13 cellular contexts compared by ENCODE assay signal in genomic region chr5:90640484-90641059, GRCh38.
DNase-seq lines count a peak whose midpoint lies in the region; ATAC-seq and TF ChIP-seq lines count a peak whose summit lies in the region.
"Had no signal": no experiment of that assay in that cellular context is flagged by ENCODE, and none has a peak within 500 bp of the region (broad histone marks: within the 10 kb centered on the region; RNA-seq: fewer than 3 reads in every experiment).

No MANE protein-coding gene starts in this region.

- no peak for TF ChIP-seq POLR2A in body of pancreas (IDR thresholded peaks at IDR 0.05)

- no peaks in the 10 kb centered on the region for H3K27me3 ChIP-seq in body of pancreas
- H3K27me3 ChIP-seq: colonic mucosa had no signal

- TF ChIP-seq CTCF in body of pancreas (IDR thresholded peaks at IDR 0.05) (no peak), endothelial cell (IDR thresholded peaks at IDR 0.05; ENCODE audit: unreplicated experiment) (no peak)

- DNase-seq in NCI-H1105 treated with DMSO at 0.1 percent for 48 hours (lab: John Stamatoyannopoulos, UW), result peak; percentile 34
- no peak for DNase-seq in NCI-H1105 (lab: John Stamatoyannopoulos, UW)
- DNase-seq in body of pancreas, result peak; percentile 5 to 51 (median 16)
- peak; percentile 26 for DNase-seq in renal cortical epithelial cell (ENCODE audit: low read depth)
- no peak for DNase-seq in endothelial cell (ENCODE audit: low spot score)
- DNase-seq in A172 (ENCODE audit: low spot score), result no peak
- no peak for DNase-seq in stimulated activated CD4-positive, alpha-beta T cell treated with anti-CD3 and anti-CD28 coated beads, Interleukin-1b, Interleukin-23, amount 100 ng/mL, for 48 hours
- DNase-seq: 8988T, colonic mucosa, H7 had no signal

- no peaks in the 10 kb centered on the region for H3K36me3 Mint-ChIP-seq in endothelial cell (ENCODE audit: low read depth, unreplicated experiment)

- H3K27ac ChIP-seq in body of pancreas, result peak overlapping the region; percentile 23 to 59 (median 48)
- H3K27ac ChIP-seq: colonic mucosa, thoracic aorta had no signal

- no peaks in the 10 kb centered on the region for H3K27me3 Mint-ChIP-seq in endothelial cell (ENCODE audit: unreplicated experiment)

- ATAC-seq in HG03025 (IDR thresholded peaks at IDR 0.05; ENCODE audit: low FRiP score, unreplicated experiment) (peak; percentile 53), body of pancreas (peak; percentile 68)

- H3K4me3 Mint-ChIP-seq in endothelial cell (ENCODE audit: unreplicated experiment), result no peak overlapping the region
- H3K4me3 Mint-ChIP-seq: T-helper 1 cell treated with Interleukin-12 subunit alpha and Interleukin-12 subunit beta and Interleukin-4 antibody, amounts not matched to agents 30 μg/mL and 1 μg/mL, for 36 hours had no signal

- intact Hi-C loops in body of pancreas (cut with DNase I), result no loop called here

- no peak overlapping the region for H3K4me3 ChIP-seq in body of pancreas
- H3K4me3 ChIP-seq: colonic mucosa, thoracic aorta had no signal

- WGBS in body of pancreas, 2 donors, result 30 to 43% methylated on average over 5 of the region's 5 CpGs

- H3K9me3 Mint-ChIP-seq in endothelial cell (ENCODE audit: unreplicated experiment), result no peaks in the 10 kb centered on the region
- H3K9me3 Mint-ChIP-seq: T-helper 1 cell treated with Interleukin-12 subunit alpha and Interleukin-12 subunit beta and Interleukin-4 antibody, amounts not matched to agents 30 μg/mL and 1 μg/mL, for 36 hours had no signal

- H3K36me3 ChIP-seq in body of pancreas (replicated peaks in 1 of 2; ENCODE audit: insufficient read depth in 1 of 2, low read depth in 2 of 2), result no peaks in the 10 kb centered on the region
- H3K36me3 ChIP-seq: colonic mucosa, thoracic aorta had no signal

- peaks cover 23% of the 10 kb centered on the region for H3K4me1 Mint-ChIP-seq in endothelial cell (ENCODE audit: unreplicated experiment)

- peaks cover 0 to 10% (median 0%) of the 10 kb centered on the region in 3 donors for H3K9me3 ChIP-seq in body of pancreas
- H3K9me3 ChIP-seq: colonic mucosa, thoracic aorta had no signal

- H3K4me1 ChIP-seq in body of pancreas, result peaks cover 10% of the 10 kb centered on the region
- H3K4me1 ChIP-seq: colonic mucosa had no signal

- H3K27ac Mint-ChIP-seq in endothelial cell (ENCODE audit: unreplicated experiment), result no peak overlapping the region
- H3K27ac Mint-ChIP-seq: T-helper 1 cell treated with Interleukin-12 subunit alpha and Interleukin-12 subunit beta and Interleukin-4 antibody, amounts not matched to agents 30 μg/mL and 1 μg/mL, for 36 hours had no signal

Comparison
In these comparisons a context has a peak if more than half of its experiments do, and no peak if none do; other contexts are left out.
1. DNase-seq: peak in NCI-H1105 treated with DMSO at 0.1 percent for 48 hours (single experiment), body of pancreas (4 of 4) and renal cortical epithelial cell (single experiment); none in NCI-H1105 (single experiment), endothelial cell (single experiment), A172 (single experiment) and stimulated activated CD4-positive, alpha-beta T cell treated with anti-CD3 and anti-CD28 coated beads, Interleukin-1b, Interleukin-23, amount 100 ng/mL, for 48 hours (single experiment).